Comparison of ENCODE assay signal across 8 cellular contexts in the genomic region with DNA sequence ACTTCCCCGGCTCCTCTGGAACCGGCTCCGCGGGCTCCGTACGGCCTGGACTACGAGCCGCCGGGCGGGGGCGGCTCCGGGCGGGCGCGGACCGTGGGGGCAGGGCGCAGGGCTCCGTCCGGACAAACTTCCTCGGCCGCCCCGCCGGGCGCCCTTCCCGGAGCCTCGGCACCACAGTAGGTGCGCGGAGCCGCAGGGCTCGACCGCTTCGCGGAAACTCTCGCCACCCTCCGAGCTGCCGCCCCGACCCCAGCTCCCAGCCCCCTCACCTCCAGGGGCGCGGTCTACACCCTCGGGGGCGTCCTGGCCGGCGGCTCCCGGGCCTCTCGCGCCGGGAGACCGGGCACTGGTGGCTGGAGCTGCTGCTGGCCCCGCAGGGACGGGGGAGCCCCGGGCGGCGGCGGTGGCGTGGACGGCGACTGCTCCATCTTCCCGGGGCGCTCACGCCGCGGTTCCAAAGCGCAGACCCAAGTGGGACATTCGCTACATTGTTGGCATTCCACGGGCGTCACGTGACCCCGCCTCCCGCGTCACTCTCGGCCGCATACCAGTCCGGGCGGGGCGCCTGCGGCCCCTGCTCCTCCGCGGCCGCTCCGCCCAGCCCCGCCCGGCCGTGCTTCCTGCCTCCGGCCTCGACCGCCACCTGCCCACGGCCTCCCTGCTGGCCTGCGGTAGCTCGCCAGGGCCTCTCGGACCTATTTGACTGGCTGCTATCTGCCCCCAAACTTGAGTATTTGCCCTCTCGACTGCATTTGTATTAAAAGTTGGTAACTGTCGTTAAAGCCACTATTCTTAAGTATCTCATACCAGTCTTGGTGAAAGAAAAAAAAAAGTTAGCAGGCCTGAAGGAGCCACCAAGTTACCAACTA. TPM values are rescaled to one million over a fixed set of nuclear protein-coding genes. Genes with fewer than 3 reads are reported as not detected.
A peak's percentile ranks its signal among the peaks of the same experiment; 100 is the strongest.
DNase-seq lines count a peak whose midpoint lies in the region; ATAC-seq and TF ChIP-seq lines count a peak whose summit lies in the region.

Gene LATS2 (minus strand): TSS at position 510 of the 869 bp plus-strand sequence. CDS start 15,560 bp downstream, outside the sequence.

- peaks cover 2% of the 10 kb centered on the region for H3K4me1 ChIP-seq in right cardiac atrium (ENCODE audit: control insufficient read depth, insufficient read depth, low read length)
- peaks cover 43% of the 10 kb centered on the region for H3K4me1 ChIP-seq in vagina

- H3K27ac ChIP-seq in right cardiac atrium (ENCODE audit: low read length) (peak within 1 kb of the TSS; percentile 98), vagina (peak within 1 kb of the TSS; percentile 99)

- H3K4me3 ChIP-seq in right cardiac atrium (ENCODE audit: low read length) (peak within 1 kb of the TSS; percentile 91), vagina (peak within 1 kb of the TSS; percentile 75)

- no peaks in the 10 kb centered on the region for H3K36me3 Mint-ChIP-seq in T-helper 17 cell (ENCODE audit: low read depth)

- under 1% methylated on average over 92 of the region's 92 CpGs for WGBS in right cardiac atrium

- H3K9me3 ChIP-seq in T-helper 17 cell (ENCODE audit: control insufficient read depth, low read length, poor library complexity, severe bottlenecking) (no peaks in the 10 kb centered on the region), right cardiac atrium (ENCODE audit: control insufficient read depth, low read length) (no peaks in the 10 kb centered on the region), vagina (no peaks in the 10 kb centered on the region)

- H3K36me3 ChIP-seq in vagina = no peaks in the 10 kb centered on the region

- peaks cover 9% of the 10 kb centered on the region for H3K4me1 Mint-ChIP-seq in T-helper 17 cell

- peak in 2 of 3 experiments; percentile 11 to 50 for TF ChIP-seq CTCF in vagina (IDR thresholded peaks at IDR 0.05)

- peak; percentile 97 for DNase-seq in ELR (ENCODE audit: low read depth)
- DNase-seq in HuH-7 (ENCODE audit: low spot score) = peak; percentile 86
- DNase-seq in T-helper 17 cell = peak; percentile 34 to 58 (median 43)
- peak; percentile 99 for DNase-seq in astrocyte of the hippocampus (ENCODE audit: low read depth, low spot score)
- DNase-seq in right cardiac atrium = peak; percentile 96 to 99 (median 98)
- DNase-seq in posterior vena cava (ENCODE audit: low spot score) = peak; percentile 99
- DNase-seq in vagina (ENCODE audit: extremely low spot score in 2 of 2) = peak in 1 of 2 donors; percentile 95

- intact Hi-C loops in right cardiac atrium (cut with DNase I) (loop anchor here in 1 of 4 donors (10.0 kb wide), 1 partner anchor 117 kb away; no protein-coding TSS in a partner anchor), posterior vena cava (cut with DNase I) (no loop called here), vagina (cut with DNase I) (no loop called here)

- peaks cover 7% of the 10 kb centered on the region for H3K27me3 Mint-ChIP-seq in T-helper 17 cell

- peak within 1 kb of the TSS; percentile 27 for H3K27ac Mint-ChIP-seq in T-helper 17 cell

- H3K4me3 Mint-ChIP-seq in T-helper 17 cell = peak within 1 kb of the TSS; percentile 92

- H3K27me3 ChIP-seq in right cardiac atrium (ENCODE audit: control insufficient read depth, insufficient read depth) = no peaks in the 10 kb centered on the region
- H3K27me3 ChIP-seq in vagina = no peaks in the 10 kb centered on the region

- ATAC-seq in GM21529 (IDR thresholded peaks at IDR 0.05; ENCODE audit: unreplicated experiment) = peak; percentile 96
- peak; percentile 92 for ATAC-seq in T-helper 17 cell
- ATAC-seq in right cardiac atrium = peak; percentile 97 to 98

- TF ChIP-seq POLR2A in vagina (IDR thresholded peaks at IDR 0.05) = peak in 1 of 2 donors; percentile 95

RNA-seq across cellular contexts. Expression of gene LATS2, which starts in this region (rescaled TPM):
- total RNA-seq in T-helper 17 cell (1 to 10 TPM; 8.0 to 9.0 TPM), right cardiac atrium (10 to 100 TPM; 22.1 to 36.7 (median 23.6) TPM), posterior vena cava (10 to 100 TPM; 37.2 to 41.8 TPM), vagina (25.8 TPM)
- polyA plus RNA-seq in right cardiac atrium = 10.5 TPM
